30 cellular contexts compared by ENCODE assay signal in genomic region chr12:125135906-125136305, GRCh38. TPM values are rescaled to one million over a fixed set of nuclear protein-coding genes. Genes with fewer than 3 reads are reported as not detected.
"Had no signal": no experiment of that assay in that cellular context is flagged by ENCODE, and none has a peak within 500 bp of the region (broad histone marks: within the 10 kb centered on the region; RNA-seq: fewer than 3 reads in every experiment).

No MANE protein-coding gene starts in this region.

- FAIRE-seq: endometrium, endothelial cell of umbilical vein, frontal cortex had no signal

- H2AFZ ChIP-seq: hepatocyte had no signal

- H3K27ac Mint-ChIP-seq: dendritic cell treated with granulocyte-macrophage colony-stimulating factor and Interleukin-4, amounts not matched to agents 40 ng/mL and 50 ng/mL, for 4 days; effector memory CD8-positive, alpha-beta T cell; endodermal cell had no signal

- H3K4me3 Mint-ChIP-seq: dendritic cell treated with granulocyte-macrophage colony-stimulating factor and Interleukin-4, amounts not matched to agents 40 ng/mL and 50 ng/mL, for 4 days; effector memory CD8-positive, alpha-beta T cell; endodermal cell had no signal

- H3K36me3 ChIP-seq: colonic mucosa, gastrocnemius medialis had no signal

- H3K4me2 ChIP-seq: hepatocyte had no signal

- H3K4me1 ChIP-seq: colonic mucosa, esophagus muscularis mucosa, esophagus squamous epithelium, gastrocnemius medialis, gastroesophageal sphincter, heart left ventricle, heart right ventricle had no signal

- H3K79me2 ChIP-seq: hepatocyte had no signal

- H3K9me3 Mint-ChIP-seq: dendritic cell treated with granulocyte-macrophage colony-stimulating factor and Interleukin-4, amounts not matched to agents 40 ng/mL and 50 ng/mL, for 4 days; effector memory CD8-positive, alpha-beta T cell; endodermal cell had no signal

- ATAC-seq: effector memory CD8-positive, alpha-beta T cell; esophagus mucosa; foreskin keratinocyte; gastrocnemius medialis; gastroesophageal sphincter; heart left ventricle; heart right ventricle had no signal

- H3K27me3 ChIP-seq: colonic mucosa, dorsolateral prefrontal cortex, esophagus muscularis mucosa, esophagus squamous epithelium, foreskin keratinocyte, gastrocnemius medialis, gastroesophageal sphincter, heart left ventricle, heart right ventricle, hepatocyte had no signal

- DNase-seq: colonic mucosa; cortex of kidney; dermis blood vessel endothelial cell; effector CD4-positive, alpha-beta T cell; effector CD8-positive, alpha-beta T cell; effector memory CD4-positive, alpha-beta T cell; effector memory CD8-positive, alpha-beta T cell; endodermal cell; erythroblast; esophagus squamous epithelium; foreskin fibroblast; foreskin keratinocyte; foreskin melanocyte; gastrocnemius medialis; glutamatergic neuron; head of caudate nucleus; heart right ventricle had no signal

- H3K27ac ChIP-seq: colonic mucosa, coronary artery, epithelial cell of prostate, esophagus muscularis mucosa, esophagus squamous epithelium, foreskin keratinocyte, gastrocnemius medialis, gastroesophageal sphincter, heart left ventricle, heart right ventricle, hepatocyte had no signal

- H3K4me3 ChIP-seq: colonic mucosa, coronary artery, dorsolateral prefrontal cortex, esophagus muscularis mucosa, esophagus squamous epithelium, gastrocnemius medialis, gastroesophageal sphincter, heart left ventricle, heart right ventricle, hepatocyte had no signal

- H3K27me3 Mint-ChIP-seq: dendritic cell treated with granulocyte-macrophage colony-stimulating factor and Interleukin-4, amounts not matched to agents 40 ng/mL and 50 ng/mL, for 4 days; effector memory CD8-positive, alpha-beta T cell had no signal

- H3K9me3 ChIP-seq: colonic mucosa, esophagus muscularis mucosa, esophagus squamous epithelium, gastrocnemius medialis, gastroesophageal sphincter, heart left ventricle, heart right ventricle had no signal

RNA-seq across cellular contexts. Expression of gene TMEM132B, which starts 50.3 kb away (rescaled TPM):
- total RNA-seq: epithelial cell of proximal tubule had no signal
